In the genomic region with DNA sequence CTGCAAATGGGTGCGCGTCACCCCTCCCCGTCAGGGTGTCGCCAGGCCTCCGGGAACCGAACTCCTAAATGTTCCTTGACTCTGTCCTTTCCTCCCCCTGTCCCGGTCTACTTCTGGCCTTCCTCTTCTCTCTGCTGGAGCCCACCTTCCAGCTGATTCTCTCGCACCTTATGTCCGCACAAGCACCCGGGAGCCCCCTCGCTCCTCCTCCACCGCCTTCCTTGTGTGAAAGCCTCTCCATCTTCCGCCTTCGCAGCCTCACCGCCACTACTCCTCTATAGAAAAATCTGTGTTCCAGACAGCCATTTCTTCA, we compare ENCODE assay signal across 8 cellular contexts. TPM values are rescaled to one million over a fixed set of nuclear protein-coding genes. Genes with fewer than 3 reads are reported as not detected.
DNase-seq lines count a peak whose midpoint lies in the region; ATAC-seq, FAIRE-seq and TF ChIP-seq lines count a peak whose summit lies in the region.

No MANE protein-coding gene starts in this region.

- H3K36me3 ChIP-seq in HEK293 (ENCODE audit: control insufficient read depth in 2 of 2, insufficient read depth in 1 of 2, low read length in 2 of 2), result peaks cover 0 to 5% of the 10 kb centered on the region in 2 experiments; a peak in 1 of 3 replicates
- peaks cover 4% of the 10 kb centered on the region; the same call in 1 of the 2 replicates for H3K36me3 ChIP-seq in iPS DF 6.9 (ENCODE audit: control insufficient read depth, insufficient read depth, low read length)
- H3K36me3 ChIP-seq in smooth muscle cell (ENCODE audit: low read depth), result no peaks in the 10 kb centered on the region

- in situ Hi-C loops in KBM-7 (cut with MboI; ENCODE audit: low pct_unique_long_range_greater_than_20kb, low sequenced_read_pairs), result no loop called here

- H4K20me1 ChIP-seq in smooth muscle cell (ENCODE audit: low read depth), result peaks cover 11% of the 10 kb centered on the region

- H3K9me3 Mint-ChIP-seq in activated CD8-positive, alpha-beta T cell treated with anti-CD3 and anti-CD28 coated beads for 36 hours, result no peaks in the 10 kb centered on the region

- no peaks in the 10 kb centered on the region for H3K27me3 ChIP-seq in iPS DF 6.9 (ENCODE audit: control insufficient read depth, insufficient read depth, low read length)
- no peaks in the 10 kb centered on the region for H3K27me3 ChIP-seq in smooth muscle cell (ENCODE audit: low read depth)

- DNase-seq in activated CD8-positive, alpha-beta T cell treated with anti-CD3 and anti-CD28 coated beads for 36 hours, result no peak
- DNase-seq in iPS DF 6.9 (ENCODE audit: low read depth, low spot score) (no peak), smooth muscle cell (lab: John Stamatoyannopoulos, UW; ENCODE audit: unreplicated experiment) (no peak), NCI-H748 (lab: John Stamatoyannopoulos, UW; ENCODE audit: unreplicated experiment) (no peak), H54 (ENCODE audit: insufficient read length, low spot score) (no peak), NK-92 (lab: John Stamatoyannopoulos, UW; ENCODE audit: unreplicated experiment) (no peak), KBM-7 (no peak)

- intact Hi-C loops in activated CD8-positive, alpha-beta T cell treated with anti-CD3 and anti-CD28 coated beads for 36 hours (cut with micrococcal nuclease), result no loop called here

- peaks cover 23% of the 10 kb centered on the region for H3K79me2 ChIP-seq in smooth muscle cell (ENCODE audit: low read depth)

- H3K4me3 ChIP-seq in HEK293 (ENCODE audit: low read depth, low read length), result peak overlapping the region; percentile 71
- H3K4me3 ChIP-seq in iPS DF 6.9 (ENCODE audit: low read length), result peak overlapping the region; percentile 86; the same call in 1 of the 2 replicates
- H3K4me3 ChIP-seq in smooth muscle cell, result peak overlapping the region; percentile 88

- no CpG with 5 or more reads among the region's 15 CpGs for WGBS in iPS DF 6.9 (ENCODE audit: insufficient coverage, insufficient read length)
- 53% methylated on average over 15 of the region's 15 CpGs for WGBS in smooth muscle cell (ENCODE audit: low lambda C conversion rate)

- H3K4me1 Mint-ChIP-seq in activated CD8-positive, alpha-beta T cell treated with anti-CD3 and anti-CD28 coated beads for 36 hours (ENCODE audit: low read depth), result no peaks in the 10 kb centered on the region

- H3K27ac Mint-ChIP-seq in activated CD8-positive, alpha-beta T cell treated with anti-CD3 and anti-CD28 coated beads for 36 hours, result no peak overlapping the region

- POLR2A ChIA-PET in HEK293 (lab: Yijun Ruan, JAX), result interaction anchor here (0.9 to 2.9 kb wide), 3 partner anchors 11 to 53 kb away, joined by 3 to 12 read pairs (median 4); a partner anchor contains a TSS
- POLR2A ChIA-PET in activated CD8-positive, alpha-beta T cell treated with anti-CD3 and anti-CD28 coated beads for 36 hours (lab: Charles Lee), result no interaction called here

- H2AFZ ChIP-seq in smooth muscle cell (ENCODE audit: low read depth), result peak overlapping the region; percentile 97

- H3K9me3 ChIP-seq in HEK293 (ENCODE audit: control insufficient read depth, insufficient read depth, low read depth, low read length), result no peaks in the 10 kb centered on the region
- H3K9me3 ChIP-seq in iPS DF 6.9 (ENCODE audit: control insufficient read depth, insufficient read depth, low read length), result no peaks in the 10 kb centered on the region
- no peaks in the 10 kb centered on the region for H3K9me3 ChIP-seq in smooth muscle cell (replicated peaks; ENCODE audit: low read depth)

- no peak overlapping the region for H3K27ac ChIP-seq in HEK293 (ENCODE audit: extremely low read depth, low read depth, low read length)
- H3K27ac ChIP-seq in iPS DF 6.9 (ENCODE audit: low read length), result no peak overlapping the region
- no peak overlapping the region for H3K27ac ChIP-seq in smooth muscle cell (ENCODE audit: low read depth)

- peaks cover 8% of the 10 kb centered on the region for H3F3A ChIP-seq in smooth muscle cell (ENCODE audit: low read depth)

- CTCF ChIA-PET in HEK293 (lab: Yijun Ruan, JAX), result interaction anchor here (0.5 to 2.0 kb wide), 3 partner anchors 10 to 163 kb away, joined by 3 to 5 read pairs (median 3); no protein-coding TSS in a partner anchor
- CTCF ChIA-PET in activated CD8-positive, alpha-beta T cell treated with anti-CD3 and anti-CD28 coated beads for 36 hours (lab: Charles Lee), result interaction anchor here (1.4 to 3.7 kb wide), 2 partner anchors 8 to 376 kb away, joined by 5 to 28 read pairs; no protein-coding TSS in a partner anchor

- H3K9ac ChIP-seq in smooth muscle cell (ENCODE audit: low read depth), result no peak overlapping the region

- H3K27me3 Mint-ChIP-seq in activated CD8-positive, alpha-beta T cell treated with anti-CD3 and anti-CD28 coated beads for 36 hours, result no peaks in the 10 kb centered on the region

- peak overlapping the region; percentile 61 for H3K4me3 Mint-ChIP-seq in activated CD8-positive, alpha-beta T cell treated with anti-CD3 and anti-CD28 coated beads for 36 hours

- H3K4me1 ChIP-seq in HEK293 (ENCODE audit: control insufficient read depth, insufficient read depth, low read length) (peaks cover 4% of the 10 kb centered on the region), iPS DF 6.9 (ENCODE audit: control insufficient read depth, insufficient read depth, low read length) (peaks cover 5% of the 10 kb centered on the region), smooth muscle cell (ENCODE audit: low read depth) (peaks cover 22% of the 10 kb centered on the region)

- ATAC-seq in activated CD8-positive, alpha-beta T cell treated with anti-CD3 and anti-CD28 coated beads for 36 hours, result no peak

- FAIRE-seq in H54 (lab: Jason Lieb, UNC), result no peak

- H3K4me2 ChIP-seq in smooth muscle cell, result peak overlapping the region; percentile 99

- no peak for TF ChIP-seq POLR2A in H54 (IDR thresholded peaks at IDR 0.05; ENCODE audit: low read depth, low read length)

- H3K36me3 Mint-ChIP-seq in activated CD8-positive, alpha-beta T cell treated with anti-CD3 and anti-CD28 coated beads for 36 hours (ENCODE audit: low read depth), result no peaks in the 10 kb centered on the region

- TF ChIP-seq CTCF in HEK293 (tag by site-specific recombination; IDR thresholded peaks at IDR 0.05), result no peak
- no peak for TF ChIP-seq CTCF in activated CD8-positive, alpha-beta T cell treated with anti-CD3 and anti-CD28 coated beads for 36 hours (IDR thresholded peaks at IDR 0.05)
- TF ChIP-seq CTCF in smooth muscle cell (IDR thresholded peaks at IDR 0.05; ENCODE audit: borderline replicate concordance, insufficient read depth, poor library complexity, severe bottlenecking), result no peak

TF ChIP-seq in HEK293, 187 proteins besides CTCF, POLR2A, EP300 and RAD21:
- TF ChIP-seq ZNF571 (tag by site-specific recombination; IDR thresholded peaks at IDR 0.05) (no peak), ZNF24 (tag by site-specific recombination; IDR thresholded peaks at IDR 0.05) (no peak), ZNF16 (tag by site-specific recombination; IDR thresholded peaks at IDR 0.05; ENCODE audit: low read depth) (no peak), ZNF335 (tag by site-specific recombination; conservative IDR thresholded peaks at IDR 0.05) (peak; percentile 9), ZNF341 (tag by site-specific recombination; IDR thresholded peaks at IDR 0.05; ENCODE audit: low read depth) (0 out of 2 replicates have a peak, but pooled peaks have one; percentile 4), SP2 (tag by site-specific recombination; IDR thresholded peaks at IDR 0.05) (no peak), ZNF544 (tag by site-specific recombination; IDR thresholded peaks at IDR 0.05) (no peak), ZNF558 (tag by site-specific recombination; IDR thresholded peaks at IDR 0.05) (no peak), ZBTB20 (tag by site-specific recombination; IDR thresholded peaks at IDR 0.05) (peak; percentile 42), ZBTB17 (tag by site-specific recombination; IDR thresholded peaks at IDR 0.05) (peak; percentile 10; the same call in 1 of the 2 replicates), ZFP3 (tag by site-specific recombination; IDR thresholded peaks at IDR 0.05; ENCODE audit: low read depth) (no peak), KLF9 (tag by site-specific recombination; IDR thresholded peaks at IDR 0.05; ENCODE audit: low read depth) (no peak), ZNF768 (tag by site-specific recombination; IDR thresholded peaks at IDR 0.05) (no peak), ZNF423 (tag by site-specific recombination; IDR thresholded peaks at IDR 0.05) (no peak), ZNF677 (tag by site-specific recombination; IDR thresholded peaks at IDR 0.05) (no peak), ZNF670 (tag by site-specific recombination; IDR thresholded peaks at IDR 0.05; ENCODE audit: low read depth) (no peak), ZNF660 (tag by site-specific recombination; IDR thresholded peaks at IDR 0.05) (no peak)
- TF ChIP-seq, protein P1, sequence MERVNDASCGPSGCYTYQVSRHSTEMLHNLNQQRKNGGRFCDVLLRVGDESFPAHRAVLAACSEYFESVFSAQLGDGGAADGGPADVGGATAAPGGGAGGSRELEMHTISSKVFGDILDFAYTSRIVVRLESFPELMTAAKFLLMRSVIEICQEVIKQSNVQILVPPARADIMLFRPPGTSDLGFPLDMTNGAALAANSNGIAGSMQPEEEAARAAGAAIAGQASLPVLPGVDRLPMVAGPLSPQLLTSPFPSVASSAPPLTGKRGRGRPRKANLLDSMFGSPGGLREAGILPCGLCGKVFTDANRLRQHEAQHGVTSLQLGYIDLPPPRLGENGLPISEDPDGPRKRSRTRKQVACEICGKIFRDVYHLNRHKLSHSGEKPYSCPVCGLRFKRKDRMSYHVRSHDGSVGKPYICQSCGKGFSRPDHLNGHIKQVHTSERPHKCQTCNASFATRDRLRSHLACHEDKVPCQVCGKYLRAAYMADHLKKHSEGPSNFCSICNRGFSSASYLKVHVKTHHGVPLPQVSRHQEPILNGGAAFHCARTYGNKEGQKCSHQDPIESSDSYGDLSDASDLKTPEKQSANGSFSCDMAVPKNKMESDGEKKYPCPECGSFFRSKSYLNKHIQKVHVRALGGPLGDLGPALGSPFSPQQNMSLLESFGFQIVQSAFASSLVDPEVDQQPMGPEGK (tag by site-specific recombination; IDR thresholded peaks at IDR 0.05), result 0 out of 2 replicates have a peak, but pooled peaks have one; percentile 3

RNA-seq across cellular contexts. Expression of a gene that starts 0.6 kb away (rescaled TPM):
- 1 to 10 TPM; 3.6 to 3.8 TPM for total RNA-seq in activated CD8-positive, alpha-beta T cell treated with anti-CD3 and anti-CD28 coated beads for 36 hours
- 13.0 and 14.7 TPM in 2 replicates for total RNA-seq in smooth muscle cell
- polyA plus RNA-seq in smooth muscle cell, result 18.9 and 21.2 TPM in 2 replicates

RNA-seq across cellular contexts. Expression of a gene that starts 51.0 kb away (rescaled TPM):
- total RNA-seq in activated CD8-positive, alpha-beta T cell treated with anti-CD3 and anti-CD28 coated beads for 36 hours, result 100 to 1,000 TPM in 1 of 2 experiments, 10 to 100 TPM in 1; 89.5 to 102 TPM
- total RNA-seq in smooth muscle cell, result 121 and 149 TPM in 2 replicates
- polyA plus RNA-seq in smooth muscle cell, result 101 and 111 TPM in 2 replicates
